Comparison of ENCODE assay signal across 9 cellular contexts in genomic region chr15:22887157-22887951, GRCh38. TPM values are rescaled to one million over a fixed set of nuclear protein-coding genes. Genes with fewer than 3 reads are reported as not detected.
DNase-seq lines count a peak whose midpoint lies in the region; TF ChIP-seq lines count a peak whose summit lies in the region.
"Had no signal": no experiment of that assay in that cellular context is flagged by ENCODE, and none has a peak within 500 bp of the region (broad histone marks: within the 10 kb centered on the region; RNA-seq: fewer than 3 reads in every experiment).

No MANE protein-coding gene starts in this region.

- H3K4me3 ChIP-seq in skeletal muscle satellite cell (ENCODE audit: low read length) = peak overlapping the region; percentile 37

- H3K9me3 Mint-ChIP-seq in glutamatergic neuron (ENCODE audit: unreplicated experiment) = peaks cover 10% of the 10 kb centered on the region
- no peaks in the 10 kb centered on the region for H3K9me3 Mint-ChIP-seq in activated T-helper 2 cell treated with anti-CD3 and anti-CD28 coated beads, Interferon-gamma antibody, Interleukin-2, Interleukin-4, amounts not matched to agents 10 μg/mL and 5 μg/mL and 100 μg/mL, durations not matched to agents 14 hours and 24 hours and 36 hours
- H3K9me3 Mint-ChIP-seq: activated T-helper 17 cell treated with anti-CD3 and anti-CD28 coated beads, Interleukin-2, amount 50 U/mL, for 72 hours; stimulated activated naive CD8-positive, alpha-beta T cell treated with anti-CD3 and anti-CD28 coated beads, Interleukin-15, Interleukin-2, amounts not matched to agents 100 ng/mL and 50 ng/mL, for 24 hours had no signal

- DNase-seq in GM04503 (ENCODE audit: low read depth) = peak; percentile 49
- DNase-seq in T1000 (lab: John Stamatoyannopoulos, UW) = peak; percentile 37
- peak; percentile 68 for DNase-seq in glutamatergic neuron
- DNase-seq in activated T-helper 2 cell treated with anti-CD3 and anti-CD28 coated beads, Interferon-gamma antibody, Interleukin-2, Interleukin-4, amounts not matched to agents 10 μg/mL and 5 μg/mL and 100 μg/mL, durations not matched to agents 14 hours and 24 hours and 36 hours (ENCODE audit: low spot score) = no peak
- no peak for DNase-seq in ecto neural progenitor cell (ENCODE audit: low spot score)
- no peak for DNase-seq in iPS-NIHi11 (ENCODE audit: low spot score)

- no peaks in the 10 kb centered on the region for H3K27me3 ChIP-seq in skeletal muscle satellite cell (ENCODE audit: control insufficient read depth, insufficient read depth, low read length)

- H3K4me1 Mint-ChIP-seq in glutamatergic neuron (ENCODE audit: low read depth, unreplicated experiment) = peaks cover 28% of the 10 kb centered on the region
- H3K4me1 Mint-ChIP-seq in activated T-helper 2 cell treated with anti-CD3 and anti-CD28 coated beads, Interferon-gamma antibody, Interleukin-2, Interleukin-4, amounts not matched to agents 10 μg/mL and 5 μg/mL and 100 μg/mL, durations not matched to agents 14 hours and 24 hours and 36 hours (ENCODE audit: low read depth) = no peaks in the 10 kb centered on the region

- peak overlapping the region; percentile 54 for H3K4me3 Mint-ChIP-seq in glutamatergic neuron (ENCODE audit: unreplicated experiment)
- H3K4me3 Mint-ChIP-seq in activated T-helper 2 cell treated with anti-CD3 and anti-CD28 coated beads, Interferon-gamma antibody, Interleukin-2, Interleukin-4, amounts not matched to agents 10 μg/mL and 5 μg/mL and 100 μg/mL, durations not matched to agents 14 hours and 24 hours and 36 hours (ENCODE audit: low read depth) = no peak overlapping the region
- H3K4me3 Mint-ChIP-seq: activated T-helper 17 cell treated with anti-CD3 and anti-CD28 coated beads, Interleukin-2, amount 50 U/mL, for 72 hours; stimulated activated naive CD8-positive, alpha-beta T cell treated with anti-CD3 and anti-CD28 coated beads, Interleukin-15, Interleukin-2, amounts not matched to agents 100 ng/mL and 50 ng/mL, for 24 hours had no signal

- H3K36me3 ChIP-seq in skeletal muscle satellite cell (ENCODE audit: insufficient read depth, low read length) = peaks cover 26% of the 10 kb centered on the region

- H3K27me3 Mint-ChIP-seq in glutamatergic neuron (ENCODE audit: unreplicated experiment) = peaks cover 12% of the 10 kb centered on the region
- no peaks in the 10 kb centered on the region for H3K27me3 Mint-ChIP-seq in activated T-helper 2 cell treated with anti-CD3 and anti-CD28 coated beads, Interferon-gamma antibody, Interleukin-2, Interleukin-4, amounts not matched to agents 10 μg/mL and 5 μg/mL and 100 μg/mL, durations not matched to agents 14 hours and 24 hours and 36 hours (ENCODE audit: low read depth)
- H3K27me3 Mint-ChIP-seq: activated T-helper 17 cell treated with anti-CD3 and anti-CD28 coated beads, Interleukin-2, amount 50 U/mL, for 72 hours; stimulated activated naive CD8-positive, alpha-beta T cell treated with anti-CD3 and anti-CD28 coated beads, Interleukin-15, Interleukin-2, amounts not matched to agents 100 ng/mL and 50 ng/mL, for 24 hours had no signal

- peak overlapping the region; percentile 59 for H3K9ac ChIP-seq in skeletal muscle satellite cell (ENCODE audit: low read depth, low read length)

- TF ChIP-seq CTCF in glutamatergic neuron (IDR thresholded peaks at IDR 0.05; ENCODE audit: partially characterized antibody, unreplicated experiment) = no peak

- peak overlapping the region; percentile 65 for H3K4me2 ChIP-seq in skeletal muscle satellite cell (ENCODE audit: low read length)

- H3K4me1 ChIP-seq in skeletal muscle satellite cell (ENCODE audit: control insufficient read depth, insufficient read depth, low read length) = peaks cover 23% of the 10 kb centered on the region

- H3K27ac Mint-ChIP-seq in glutamatergic neuron (ENCODE audit: unreplicated experiment) = peak overlapping the region; percentile 96
- no peak overlapping the region for H3K27ac Mint-ChIP-seq in activated T-helper 2 cell treated with anti-CD3 and anti-CD28 coated beads, Interferon-gamma antibody, Interleukin-2, Interleukin-4, amounts not matched to agents 10 μg/mL and 5 μg/mL and 100 μg/mL, durations not matched to agents 14 hours and 24 hours and 36 hours
- H3K27ac Mint-ChIP-seq: activated T-helper 17 cell treated with anti-CD3 and anti-CD28 coated beads, Interleukin-2, amount 50 U/mL, for 72 hours; stimulated activated naive CD8-positive, alpha-beta T cell treated with anti-CD3 and anti-CD28 coated beads, Interleukin-15, Interleukin-2, amounts not matched to agents 100 ng/mL and 50 ng/mL, for 24 hours had no signal

- H3K9me3 ChIP-seq in skeletal muscle satellite cell (replicated peaks; ENCODE audit: low read length) = no peaks in the 10 kb centered on the region

- H3K36me3 Mint-ChIP-seq in glutamatergic neuron (ENCODE audit: unreplicated experiment) = peaks cover 10% of the 10 kb centered on the region
- H3K36me3 Mint-ChIP-seq in activated T-helper 2 cell treated with anti-CD3 and anti-CD28 coated beads, Interferon-gamma antibody, Interleukin-2, Interleukin-4, amounts not matched to agents 10 μg/mL and 5 μg/mL and 100 μg/mL, durations not matched to agents 14 hours and 24 hours and 36 hours (ENCODE audit: low read depth) = no peaks in the 10 kb centered on the region

- intact Hi-C loops in activated T-helper 2 cell treated with anti-CD3 and anti-CD28 coated beads, Interferon-gamma antibody, Interleukin-2, Interleukin-4, amounts not matched to agents 10 μg/mL and 5 μg/mL and 100 μg/mL, durations not matched to agents 14 hours and 24 hours and 36 hours (cut with micrococcal nuclease) = no loop called here

RNA-seq across cellular contexts. Expression of gene NIPA2, which starts 48.9 kb away (rescaled TPM):
- total RNA-seq in glutamatergic neuron (ENCODE audit: unreplicated experiment) = 121 TPM
- 74.9 and 76.0 TPM in 2 replicates for total RNA-seq in skeletal muscle satellite cell (2012; rRNA removed)
- 60.1 and 65.3 TPM in 2 replicates for total RNA-seq in activated T-helper 2 cell treated with anti-CD3 and anti-CD28 coated beads, Interferon-gamma antibody, Interleukin-2, Interleukin-4, amounts not matched to agents 10 μg/mL and 5 μg/mL and 100 μg/mL, durations not matched to agents 14 hours and 24 hours and 36 hours

Comparison
In these comparisons a context has a peak if more than half of its experiments do, and no peak if none do; other contexts are left out.
1. DNase-seq: peak in GM04503 (single experiment), T1000 (single experiment) and glutamatergic neuron (single experiment); none in activated T-helper 2 cell treated with anti-CD3 and anti-CD28 coated beads, Interferon-gamma antibody, Interleukin-2, Interleukin-4, amounts not matched to agents 10 μg/mL and 5 μg/mL and 100 μg/mL, durations not matched to agents 14 hours and 24 hours and 36 hours (single experiment), ecto neural progenitor cell (single experiment) and iPS-NIHi11 (single experiment).